Comparison of ENCODE assay signal across 8 cellular contexts in genomic region chr7:158818325-158819213, GRCh38. TPM values are rescaled to one million over a fixed set of nuclear protein-coding genes. Genes with fewer than 3 reads are reported as not detected.
A peak's percentile ranks its signal among the peaks of the same experiment; 100 is the strongest.
DNase-seq lines count a peak whose midpoint lies in the region; ATAC-seq and TF ChIP-seq lines count a peak whose summit lies in the region.

No MANE protein-coding gene starts in this region.

- H3K4me3 ChIP-seq in HAP-1 (no peak overlapping the region), LNCaP clone FGC (ENCODE audit: low read depth, low read length) (peak overlapping the region; percentile 24), coronary artery (peak overlapping the region; percentile 65), right lobe of liver (peak overlapping the region in 1 of 3 donors; percentile 13)

- ATAC-seq in right lobe of liver, result peak; percentile 98 to 99 (median 99)

- peak; percentile 31 for TF ChIP-seq POLR2A in right lobe of liver (IDR thresholded peaks at IDR 0.05)

- H3K4me1 ChIP-seq in HAP-1, result peaks cover 27% of the 10 kb centered on the region
- peaks cover 0 to 15% (median 3%) of the 10 kb centered on the region in 4 donors for H3K4me1 ChIP-seq in right lobe of liver

- 8% methylated on average over 9 of the region's 15 CpGs for WGBS in right lobe of liver (ENCODE audit: insufficient coverage, low coverage, low lambda C conversion rate, missing lambda C conversion rate)

- H3K36me3 ChIP-seq in HAP-1 (replicated peaks) (no peaks in the 10 kb centered on the region), right lobe of liver (no peaks in the 10 kb centered on the region)

- in situ Hi-C loops in GM13976 (cut with MboI; ENCODE audit: low sequenced_read_pairs, unreplicated experiment) (no loop called here), HAP-1 (cut with MboI; ENCODE audit: low sequenced_read_pairs) (no loop called here)

- peak; percentile 84 for DNase-seq in GM13976 (ENCODE audit: low spot score)
- DNase-seq in HAP-1 (ENCODE audit: low spot score in 2 of 2), result peak; percentile 49 to 69
- peak; percentile 34 for DNase-seq in LNCaP clone FGC (ENCODE audit: low read depth)
- peak; percentile 63 for DNase-seq in activated CD4-positive, alpha-beta T cell treated with anti-CD3 and anti-CD28 coated beads for 1 hour
- DNase-seq in coronary artery (ENCODE audit: low spot score), result peak; percentile 98
- peak; percentile 86 to 94 (median 89) for DNase-seq in right lobe of liver
- DNase-seq in stimulated activated CD4-positive, alpha-beta T cell treated with anti-CD3 and anti-CD28 coated beads, Interleukin-4, amount 100 ng/mL, for 24 hours, result peak; percentile 76
- no peak for DNase-seq in SK-N-DZ (ENCODE audit: low spot score)

- H3K9me3 ChIP-seq in HAP-1 (no peaks in the 10 kb centered on the region), right lobe of liver (no peaks in the 10 kb centered on the region)

- H3K27me3 ChIP-seq in HAP-1 (ENCODE audit: low read depth) (no peaks in the 10 kb centered on the region), right lobe of liver (no peaks in the 10 kb centered on the region)

- intact Hi-C loops in right lobe of liver (cut with DNase I), result no loop called here

- peak overlapping the region; percentile 89 to 97 for H3K27ac ChIP-seq in coronary artery
- H3K27ac ChIP-seq in right lobe of liver, result peak overlapping the region; percentile 45 to 90 (median 72)

- TF ChIP-seq CTCF in GM13976 (IDR thresholded peaks at IDR 0.05; ENCODE audit: borderline replicate concordance, control extremely low read depth, extremely low read depth, insufficient read depth, missing control alignments) (peak; percentile 39), LNCaP clone FGC (IDR thresholded peaks at IDR 0.05; ENCODE audit: control insufficient read depth, extremely low read depth, insufficient read depth) (no peak), coronary artery (IDR thresholded peaks at IDR 0.05) (no peak), right lobe of liver (IDR thresholded peaks at IDR 0.05) (peak in 2 of 4 donors; percentile 5 to 14)

RNA-seq across cellular contexts. Expression of gene ESYT2, which starts 10.7 kb away (rescaled TPM):
- 10 to 100 TPM; 19.7 to 28.7 (median 24.2) TPM for total RNA-seq in right lobe of liver
- polyA plus RNA-seq in SK-N-DZ (2014; cell fraction: cytosol; rRNA removed), result 33.9 and 42.8 TPM in 2 replicates
- polyA plus RNA-seq in SK-N-DZ (2014; cell fraction: nucleus; rRNA removed), result 19.8 and 21.4 TPM in 2 replicates

RNA-seq across cellular contexts. Expression of gene DYNC2I1, which starts 37.8 kb away (rescaled TPM):
- total RNA-seq in right lobe of liver, result 1 to 10 TPM; 3.5 to 6.6 (median 4.6) TPM
- polyA plus RNA-seq in SK-N-DZ (2014; cell fraction: cytosol; rRNA removed), result 3.9 and 4.9 TPM in 2 replicates
- polyA plus RNA-seq in SK-N-DZ (2014; cell fraction: nucleus; rRNA removed), result 9.2 and 20.0 TPM in 2 replicates
